Comparison of ENCODE assay signal across 7 cellular contexts in the genomic region with DNA sequence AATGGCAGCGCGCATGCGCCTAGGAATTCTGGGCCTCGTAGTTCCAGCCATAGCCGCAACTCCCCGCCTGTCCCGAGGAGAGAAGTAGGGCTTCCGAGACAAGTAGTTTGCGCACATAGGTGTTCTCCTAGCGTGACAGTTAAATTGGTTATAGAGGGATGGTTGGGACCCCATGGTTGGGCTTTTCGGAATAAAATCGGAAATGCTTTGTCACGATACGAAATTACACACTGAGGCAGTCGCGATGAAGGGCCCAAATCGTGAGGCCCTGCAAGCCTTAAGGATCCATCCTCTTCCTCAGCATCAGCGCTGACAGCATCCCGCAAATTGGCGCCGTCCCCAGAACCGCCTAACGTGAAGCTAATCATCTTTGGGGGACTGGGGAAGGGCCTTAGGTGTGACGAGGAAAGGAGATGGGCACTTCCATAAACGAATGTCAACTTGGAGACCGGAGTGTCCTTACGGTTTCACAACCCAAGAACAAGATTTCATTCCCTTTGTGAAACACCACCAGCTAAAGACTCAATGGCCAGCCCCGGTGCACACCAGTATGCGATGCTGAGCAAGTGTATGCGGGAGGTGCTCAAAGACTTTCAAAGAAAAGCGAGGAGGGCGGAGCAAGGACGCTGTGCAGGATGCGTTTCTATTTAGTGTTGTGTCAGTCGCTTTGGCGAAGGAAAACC. TPM values are rescaled to one million over a fixed set of nuclear protein-coding genes. Genes with fewer than 3 reads are reported as not detected.
DNase-seq lines count a peak whose midpoint lies in the region; ATAC-seq and TF ChIP-seq lines count a peak whose summit lies in the region.

No MANE protein-coding gene starts in this region.

- intact Hi-C loops in heart right ventricle (cut with DNase I): loop anchor here in 9 of 10 donors (10.0 kb wide), 5 partner anchors 96 to 216 kb away; partner anchors contain the start of gene CDAN1 (in 4 of the 9)

- ATAC-seq in GM21360 (IDR thresholded peaks at IDR 0.05; ENCODE audit: unreplicated experiment) (peak; percentile 13), heart right ventricle (peak in 6 of 8 donors; percentile 12 to 46 (median 32)), GM18873 (IDR thresholded peaks at IDR 0.05; ENCODE audit: low FRiP score, unreplicated experiment) (no peak)

- peak overlapping the region; percentile 67 for H3K4me3 ChIP-seq in NT2/D1 (ENCODE audit: insufficient read length, low read depth)
- H3K4me3 ChIP-seq in heart right ventricle: peak overlapping the region; percentile 39 to 100 (median 98)
- peak overlapping the region; percentile 81 for H3K4me3 ChIP-seq in rectal smooth muscle tissue (ENCODE audit: low read length)

- H3K9me3 ChIP-seq in NT2/D1 (ENCODE audit: insufficient read depth, low read length) (no peaks in the 10 kb centered on the region), heart right ventricle (peaks cover 0 to 5% (median 0%) of the 10 kb centered on the region in 11 donors)

- H3K27ac ChIP-seq in heart right ventricle (peak overlapping the region in 7 of 10 donors; percentile 50 to 91 (median 89)), rectal smooth muscle tissue (ENCODE audit: low read depth, low read length) (peak overlapping the region; percentile 69)

- H3K36me3 ChIP-seq in NT2/D1 (ENCODE audit: insufficient read depth, insufficient read length, low read length) (no peaks in the 10 kb centered on the region), heart right ventricle (no peaks in the 10 kb centered on the region), rectal smooth muscle tissue (ENCODE audit: control insufficient read depth, insufficient read depth, low read length) (no peaks in the 10 kb centered on the region)

- H3K9ac ChIP-seq in NT2/D1 (ENCODE audit: insufficient read length, low read depth): peak overlapping the region; percentile 4
- H3K9ac ChIP-seq in rectal smooth muscle tissue (ENCODE audit: low read length): peak overlapping the region; percentile 64

- no peaks in the 10 kb centered on the region for H3K4me1 ChIP-seq in NT2/D1 (ENCODE audit: insufficient read depth, insufficient read length)
- peaks cover 0 to 40% (median 20%) of the 10 kb centered on the region in 9 donors for H3K4me1 ChIP-seq in heart right ventricle
- H3K4me1 ChIP-seq in rectal smooth muscle tissue (ENCODE audit: control insufficient read depth, insufficient read depth, low read length): peaks cover 2% of the 10 kb centered on the region

- H3K36me3 Mint-ChIP-seq in activated naive CD4-positive, alpha-beta T cell treated with anti-CD3 and anti-CD28 coated beads, Interleukin-2, amount 50 U/mL, for 24 hours: no peaks in the 10 kb centered on the region

- peaks cover 32% of the 10 kb centered on the region for H3K27me3 ChIP-seq in NT2/D1 (ENCODE audit: insufficient read depth, insufficient read length)
- H3K27me3 ChIP-seq in heart right ventricle: no peaks in the 10 kb centered on the region
- no peaks in the 10 kb centered on the region for H3K27me3 ChIP-seq in rectal smooth muscle tissue (ENCODE audit: control insufficient read depth, insufficient read depth, low read length)

- peak overlapping the region; percentile 98 for H3K4me3 Mint-ChIP-seq in activated naive CD4-positive, alpha-beta T cell treated with anti-CD3 and anti-CD28 coated beads, Interleukin-2, amount 50 U/mL, for 24 hours

- WGBS in heart right ventricle, 2 donors: 2% methylated on average over 36 of the region's 36 CpGs

- no peaks in the 10 kb centered on the region for H3K27me3 Mint-ChIP-seq in activated naive CD4-positive, alpha-beta T cell treated with anti-CD3 and anti-CD28 coated beads, Interleukin-2, amount 50 U/mL, for 24 hours

- H3K9me3 Mint-ChIP-seq in activated naive CD4-positive, alpha-beta T cell treated with anti-CD3 and anti-CD28 coated beads, Interleukin-2, amount 50 U/mL, for 24 hours: no peaks in the 10 kb centered on the region

- DNase-seq in NT2/D1 (ENCODE audit: low read depth, low spot score) (no peak), heart right ventricle (peak in 1 of 2 donors; percentile 32), GF-D8 (lab: John Stamatoyannopoulos, UW) (no peak)

- H3K27ac Mint-ChIP-seq in activated naive CD4-positive, alpha-beta T cell treated with anti-CD3 and anti-CD28 coated beads, Interleukin-2, amount 50 U/mL, for 24 hours: peak overlapping the region; percentile 97

- H3K4me1 Mint-ChIP-seq in activated naive CD4-positive, alpha-beta T cell treated with anti-CD3 and anti-CD28 coated beads, Interleukin-2, amount 50 U/mL, for 24 hours: peaks cover 30% of the 10 kb centered on the region

- no peak for TF ChIP-seq CTCF in heart right ventricle (IDR thresholded peaks at IDR 0.05)

RNA-seq across cellular contexts. Expression of gene TTBK2, which starts 0.6 kb away (rescaled TPM):
- 10 to 100 TPM; 20.5 to 29.1 (median 23.4) TPM for total RNA-seq in heart right ventricle
- 10 to 100 TPM in 1 of 2 donors, 1 to 10 TPM in 1; 2.1 to 14.2 TPM for polyA plus RNA-seq in heart right ventricle
